ENCODE assay signal across 9 cellular contexts in the genomic region with DNA sequence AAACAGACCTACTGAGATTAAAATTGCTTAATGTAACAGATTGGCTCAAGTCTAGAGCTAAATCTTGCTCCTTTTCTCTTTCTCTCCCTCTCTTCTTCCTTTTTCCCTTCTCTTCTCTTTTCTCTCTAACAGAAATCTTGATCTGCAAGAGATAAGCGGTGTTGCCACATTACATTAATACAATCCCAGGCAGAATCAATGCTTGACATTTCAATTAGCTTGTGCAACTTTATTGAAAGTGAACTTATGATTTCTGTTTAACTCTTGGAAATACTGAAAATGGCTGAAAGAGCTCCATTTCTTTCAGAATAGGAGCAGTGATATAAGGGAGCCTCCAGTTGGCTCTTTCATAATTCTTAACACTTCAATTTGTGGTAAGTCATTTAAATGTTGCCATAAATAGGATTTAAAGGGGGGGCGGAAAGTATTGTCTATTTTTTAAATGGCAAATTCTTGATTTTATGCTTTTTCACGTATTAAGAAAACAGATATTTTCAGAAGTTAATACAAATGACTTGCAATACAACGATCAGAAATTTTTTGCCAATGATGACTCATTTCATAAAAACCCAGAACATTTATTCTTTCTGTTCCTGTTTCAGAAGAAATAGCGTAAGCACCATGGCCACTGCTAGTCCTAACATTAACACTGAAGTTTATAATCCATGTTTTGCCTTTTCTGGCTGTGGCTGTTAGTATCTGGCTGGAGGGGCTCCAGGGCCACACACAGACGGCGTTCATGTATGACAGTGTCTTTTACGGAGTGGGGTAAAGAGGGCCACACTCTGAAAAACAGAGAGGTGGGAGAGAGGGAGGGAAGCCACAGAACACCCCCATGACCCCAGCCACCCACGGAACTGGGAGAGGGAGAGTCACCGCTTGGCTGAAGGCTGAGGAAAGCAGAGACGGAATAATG.
DNase-seq lines count a peak whose midpoint lies in the region; ATAC-seq and TF ChIP-seq lines count a peak whose summit lies in the region.
"Had no signal": no experiment of that assay in that cellular context is flagged by ENCODE, and none has a peak within 500 bp of the region (broad histone marks: within the 10 kb centered on the region; RNA-seq: fewer than 3 reads in every experiment).

No MANE protein-coding gene starts in this region.

- H3K79me1 ChIP-seq in mesendoderm (ENCODE audit: low read length), result no peaks in the 10 kb centered on the region

- no peaks in the 10 kb centered on the region for H3K36me3 ChIP-seq in thoracic aorta
- no peaks in the 10 kb centered on the region for H3K36me3 ChIP-seq in mesendoderm (ENCODE audit: control insufficient read depth, insufficient read depth, low read length)

- H3K56ac ChIP-seq in mesendoderm (ENCODE audit: low read length), result no peak overlapping the region

- H3K9ac ChIP-seq in mesendoderm (ENCODE audit: low read length), result no peak overlapping the region

- no peak overlapping the region for H4K5ac ChIP-seq in mesendoderm (ENCODE audit: low read length)

- no peaks in the 10 kb centered on the region for H3K9me3 ChIP-seq in thoracic aorta

- no peak overlapping the region for H3K4ac ChIP-seq in mesendoderm (ENCODE audit: low read depth, low read length)

- H2BK15ac ChIP-seq in mesendoderm (replicated peaks; ENCODE audit: low read depth), result no peak overlapping the region

- H3K4me3 ChIP-seq in fibroblast of mammary gland (ENCODE audit: control insufficient read depth, low read depth, low read length), result peak overlapping the region; percentile 59
- peak overlapping the region; percentile 74 for H3K4me3 ChIP-seq in thoracic aorta
- H3K4me3 ChIP-seq in mesendoderm (ENCODE audit: low read length), result no peak overlapping the region

- peak; percentile 1 for DNase-seq in SIG-M5 treated with dmso at 0.1 percent for 504 hours (lab: John Stamatoyannopoulos, UW; ENCODE audit: unreplicated experiment)
- DNase-seq in SIG-M5 (lab: John Stamatoyannopoulos, UW), result no peak
- DNase-seq in M059J (ENCODE audit: low read depth), result peak; percentile 64
- DNase-seq in fibroblast of mammary gland (ENCODE audit: low read depth), result peak; percentile 87
- no peak for DNase-seq in thoracic aorta (ENCODE audit: low spot score)
- no peak for DNase-seq in mesendoderm
- no peak for DNase-seq in activated naive CD4-positive, alpha-beta T cell treated with anti-CD3 and anti-CD28 coated beads, Interleukin-2, amount 50 U/mL, for 16 hours
- no peak for DNase-seq in hippocampal formation (lab: John Stamatoyannopoulos, UW)

- no peak overlapping the region for H3K4me2 ChIP-seq in mesendoderm (ENCODE audit: low read length)

- H3K27ac ChIP-seq in thoracic aorta (peak overlapping the region; percentile 77 to 94), mesendoderm (ENCODE audit: low read depth, low read length) (no peak overlapping the region)
- H3K27ac ChIP-seq: 22Rv1 had no signal

- H3K18ac ChIP-seq in mesendoderm (ENCODE audit: low read length), result no peak overlapping the region

- no peak overlapping the region for H2BK120ac ChIP-seq in mesendoderm (ENCODE audit: low read depth, low read length)

- WGBS in mesendoderm (ENCODE audit: extremely low coverage, insufficient coverage, low lambda C conversion rate), result no CpG with 5 or more reads among the region's 11 CpGs

- no peaks in the 10 kb centered on the region for H3K79me2 ChIP-seq in mesendoderm (ENCODE audit: control insufficient read depth, insufficient read depth, low read length)

- H3K4me1 ChIP-seq in thoracic aorta (ENCODE audit: control insufficient read depth in 1 of 2, low read depth in 2 of 2) (peaks cover 3 to 16% of the 10 kb centered on the region in 2 donors), mesendoderm (ENCODE audit: control insufficient read depth, low read depth, low read length) (no peaks in the 10 kb centered on the region)

- H2BK5ac ChIP-seq in mesendoderm (ENCODE audit: low read length), result no peak overlapping the region

- no peaks in the 10 kb centered on the region for H3K27me3 ChIP-seq in thoracic aorta (replicated peaks; ENCODE audit: insufficient read depth)
- H3K27me3 ChIP-seq in mesendoderm (ENCODE audit: insufficient read depth, low read length, poor library complexity), result no peaks in the 10 kb centered on the region

- no peak overlapping the region for H4K8ac ChIP-seq in mesendoderm (ENCODE audit: low read depth, low read length)

- no peak overlapping the region for H3K23ac ChIP-seq in mesendoderm (ENCODE audit: low read length)

- TF ChIP-seq CTCF in fibroblast of mammary gland (conservative IDR thresholded peaks at IDR 0.05; ENCODE audit: control insufficient read depth, insufficient read depth, low read depth, low read length) (no peak), thoracic aorta (IDR thresholded peaks at IDR 0.05) (no peak)

- no peak overlapping the region for H2AK5ac ChIP-seq in mesendoderm (ENCODE audit: low read length)

- ATAC-seq in thoracic aorta (ENCODE audit: insufficient number of reproducible peaks, low FRiP score, low read depth), result peak; percentile 64

Comparison
In these comparisons a context has a peak if more than half of its experiments do, and no peak if none do; other contexts are left out.
1. DNase-seq: peak in SIG-M5 treated with dmso at 0.1 percent for 504 hours (single experiment), M059J (single experiment) and fibroblast of mammary gland (single experiment); none in SIG-M5 (single experiment), thoracic aorta (single experiment), mesendoderm (single experiment), activated naive CD4-positive, alpha-beta T cell treated with anti-CD3 and anti-CD28 coated beads, Interleukin-2, amount 50 U/mL, for 16 hours (single experiment) and hippocampal formation (0 of 2).